ENCODE assay signal across 9 cellular contexts in genomic region chr19:2253106-2254051, GRCh38. TPM values are rescaled to one million over a fixed set of nuclear protein-coding genes. Genes with fewer than 3 reads are reported as not detected.
DNase-seq lines count a peak whose midpoint lies in the region; ATAC-seq and TF ChIP-seq lines count a peak whose summit lies in the region.
"Had no signal": no experiment of that assay in that cellular context is flagged by ENCODE, and none has a peak within 500 bp of the region (broad histone marks: within the 10 kb centered on the region; RNA-seq: fewer than 3 reads in every experiment).

No MANE protein-coding gene starts in this region.

- POLR2A ChIA-PET in activated naive CD8-positive, alpha-beta T cell treated with anti-CD3 and anti-CD28 coated beads, Interleukin-2, amount 10 ng/mL, durations not matched to agents 7 days and 5 days (lab: Charles Lee), result interaction anchor here (0.6 to 5.4 kb wide), 5 partner anchors 14 to 1301 kb away, joined by 3 to 31 read pairs (median 5); no protein-coding TSS in a partner anchor
- POLR2A ChIA-PET in PC-9 (lab: Charles Lee; ENCODE audit: unreplicated experiment), result no interaction called here

- BruUV-seq in PC-9 (replicated peaks; lab: Mats Ljungman, UMichigan), result no TSS peak

- DNase-seq in NB4 (ENCODE audit: low read depth), result peak; percentile 76
- peak; percentile 67 for DNase-seq in activated naive CD8-positive, alpha-beta T cell treated with anti-CD3 and anti-CD28 coated beads, Interleukin-2, amount 10 ng/mL, durations not matched to agents 7 days and 5 days
- DNase-seq in natural killer cell treated with Interleukin-12 subunit alpha and Interleukin-12 subunit beta and Interleukin-15 and Interleukin-18, amount 100 ng/mL, for 72 hours (ENCODE audit: low spot score), result no peak
- DNase-seq in putamen (ENCODE audit: low spot score), result no peak
- DNase-seq in AG20443 (ENCODE audit: low spot score), result no peak
- no peak for DNase-seq in PC-9

- CTCF ChIA-PET in PC-9 (lab: Charles Lee), result no interaction called here

- H3K27ac Mint-ChIP-seq in activated naive CD8-positive, alpha-beta T cell treated with anti-CD3 and anti-CD28 coated beads, Interleukin-2, amount 10 ng/mL, durations not matched to agents 7 days and 5 days, result no peak overlapping the region
- H3K27ac Mint-ChIP-seq in natural killer cell treated with Interleukin-12 subunit alpha and Interleukin-12 subunit beta and Interleukin-15 and Interleukin-18, amount 100 ng/mL, for 72 hours, result no peak overlapping the region

- TF ChIP-seq POLR2A in NB4 (IDR thresholded peaks at IDR 0.05; ENCODE audit: extremely low read depth, insufficient read length), result no peak

- peaks cover 10% of the 10 kb centered on the region for H3K4me1 Mint-ChIP-seq in activated naive CD8-positive, alpha-beta T cell treated with anti-CD3 and anti-CD28 coated beads, Interleukin-2, amount 10 ng/mL, durations not matched to agents 7 days and 5 days
- peaks cover 0 to 6% of the 10 kb centered on the region in 2 donors for H3K4me1 Mint-ChIP-seq in natural killer cell treated with Interleukin-12 subunit alpha and Interleukin-12 subunit beta and Interleukin-15 and Interleukin-18, amount 100 ng/mL, for 72 hours (ENCODE audit: low read depth in 2 of 2)

- H3F3A ChIP-seq in DOHH2 (ENCODE audit: control insufficient read depth, insufficient read depth) (peaks cover 17% of the 10 kb centered on the region), PC-9 (ENCODE audit: insufficient read depth, low read depth) (no peaks in the 10 kb centered on the region)

- peaks cover 51% of the 10 kb centered on the region for H3K4me1 ChIP-seq in DOHH2 (ENCODE audit: control insufficient read depth, low read length)
- no peaks in the 10 kb centered on the region for H3K4me1 ChIP-seq in PC-9 (replicated peaks; ENCODE audit: insufficient read depth)
- H3K4me1 ChIP-seq: parathyroid adenoma had no signal

- H3K27me3 ChIP-seq in DOHH2 (ENCODE audit: control insufficient read depth, low read length) (no peaks in the 10 kb centered on the region), PC-9 (ENCODE audit: insufficient read depth, low read depth) (no peaks in the 10 kb centered on the region)

- ATAC-seq in activated naive CD8-positive, alpha-beta T cell treated with anti-CD3 and anti-CD28 coated beads, Interleukin-2, amount 10 ng/mL, durations not matched to agents 7 days and 5 days (ENCODE audit: low read depth), result peak; percentile 37
- ATAC-seq in natural killer cell treated with Interleukin-12 subunit alpha and Interleukin-12 subunit beta and Interleukin-15 and Interleukin-18, amount 100 ng/mL, for 72 hours, result peak in 1 of 2 donors; percentile 69
- ATAC-seq in GM19395 (IDR thresholded peaks at IDR 0.05; ENCODE audit: unreplicated experiment), result no peak

- H3K4me2 ChIP-seq in DOHH2 (ENCODE audit: low read length), result peak overlapping the region; percentile 65
- no peak overlapping the region for H3K4me2 ChIP-seq in PC-9

- H3K4me3 ChIP-seq in DOHH2 (ENCODE audit: low read length) (peak overlapping the region; percentile 30), NB4 (ENCODE audit: low read depth, low read length) (no peak overlapping the region), PC-9 (no peak overlapping the region)

- H3K36me3 ChIP-seq in DOHH2 (ENCODE audit: control insufficient read depth, low read length), result peaks cover 15% of the 10 kb centered on the region; the same call in 1 of the 2 replicates
- no peaks in the 10 kb centered on the region for H3K36me3 ChIP-seq in PC-9 (ENCODE audit: low read depth)

- H3K79me2 ChIP-seq in DOHH2 (ENCODE audit: control insufficient read depth, low read length) (peaks cover 4% of the 10 kb centered on the region), PC-9 (ENCODE audit: low read depth) (no peaks in the 10 kb centered on the region)
- H3K79me2 ChIP-seq: parathyroid adenoma had no signal

- H3K9me3 ChIP-seq in DOHH2 (ENCODE audit: control insufficient read depth, insufficient read depth, low read length) (no peaks in the 10 kb centered on the region), PC-9 (ENCODE audit: insufficient read depth, low read depth) (no peaks in the 10 kb centered on the region)

- H3K9me3 Mint-ChIP-seq in activated naive CD8-positive, alpha-beta T cell treated with anti-CD3 and anti-CD28 coated beads, Interleukin-2, amount 10 ng/mL, durations not matched to agents 7 days and 5 days, result no peaks in the 10 kb centered on the region
- no peaks in the 10 kb centered on the region for H3K9me3 Mint-ChIP-seq in natural killer cell treated with Interleukin-12 subunit alpha and Interleukin-12 subunit beta and Interleukin-15 and Interleukin-18, amount 100 ng/mL, for 72 hours

- no peaks in the 10 kb centered on the region for H3K36me3 Mint-ChIP-seq in activated naive CD8-positive, alpha-beta T cell treated with anti-CD3 and anti-CD28 coated beads, Interleukin-2, amount 10 ng/mL, durations not matched to agents 7 days and 5 days
- no peaks in the 10 kb centered on the region for H3K36me3 Mint-ChIP-seq in natural killer cell treated with Interleukin-12 subunit alpha and Interleukin-12 subunit beta and Interleukin-15 and Interleukin-18, amount 100 ng/mL, for 72 hours

- TF ChIP-seq CTCF in DOHH2 (IDR thresholded peaks at IDR 0.05; ENCODE audit: low read depth, low read length, poor library complexity, severe bottlenecking), result peak; percentile 90
- peak; percentile 44 for TF ChIP-seq CTCF in NB4 (IDR thresholded peaks at IDR 0.05; ENCODE audit: low read depth, low read length)
- TF ChIP-seq CTCF in PC-9 (conservative IDR thresholded peaks at IDR 0.05), result no peak

- H2AFZ ChIP-seq in PC-9, result no peak overlapping the region

- H3K27ac ChIP-seq in DOHH2 (ENCODE audit: low read depth, low read length), result no peak overlapping the region
- no peak overlapping the region for H3K27ac ChIP-seq in PC-9
- H3K27ac ChIP-seq: parathyroid adenoma had no signal

- no peaks in the 10 kb centered on the region for H3K9me2 ChIP-seq in DOHH2 (replicated peaks; ENCODE audit: control insufficient read depth, low read length)
- no peaks in the 10 kb centered on the region for H3K9me2 ChIP-seq in PC-9 (ENCODE audit: insufficient read depth)

- intact Hi-C loops in PC-9 (cut with micrococcal nuclease; ENCODE audit: unreplicated experiment), result no loop called here

- H4K20me1 ChIP-seq in DOHH2 (ENCODE audit: control insufficient read depth, insufficient read depth, low read depth, low read length), result no peaks in the 10 kb centered on the region
- H4K20me1 ChIP-seq in PC-9 (ENCODE audit: insufficient read depth), result no peaks in the 10 kb centered on the region

- H3K27me3 Mint-ChIP-seq in activated naive CD8-positive, alpha-beta T cell treated with anti-CD3 and anti-CD28 coated beads, Interleukin-2, amount 10 ng/mL, durations not matched to agents 7 days and 5 days, result peaks cover 22% of the 10 kb centered on the region
- H3K27me3 Mint-ChIP-seq in natural killer cell treated with Interleukin-12 subunit alpha and Interleukin-12 subunit beta and Interleukin-15 and Interleukin-18, amount 100 ng/mL, for 72 hours, result no peaks in the 10 kb centered on the region

- H3K4me3 Mint-ChIP-seq in activated naive CD8-positive, alpha-beta T cell treated with anti-CD3 and anti-CD28 coated beads, Interleukin-2, amount 10 ng/mL, durations not matched to agents 7 days and 5 days, result peak overlapping the region; percentile 58
- H3K4me3 Mint-ChIP-seq in natural killer cell treated with Interleukin-12 subunit alpha and Interleukin-12 subunit beta and Interleukin-15 and Interleukin-18, amount 100 ng/mL, for 72 hours, result peak overlapping the region; percentile 22

RNA-seq across cellular contexts. Expression of gene JSRP1, which starts 2.8 kb away (rescaled TPM):
- total RNA-seq in activated naive CD8-positive, alpha-beta T cell treated with anti-CD3 and anti-CD28 coated beads, Interleukin-2, amount 10 ng/mL, durations not matched to agents 7 days and 5 days, result 1 to 10 TPM; 1.1 to 1.4 TPM
- under 1 TPM in 1 of 2 donors, not detected in 1; 0.73 TPM for total RNA-seq in natural killer cell treated with Interleukin-12 subunit alpha and Interleukin-12 subunit beta and Interleukin-15 and Interleukin-18, amount 100 ng/mL, for 72 hours
- total RNA-seq in PC-9 (2021), result 1.1 and 1.4 TPM in 2 replicates

RNA-seq across cellular contexts. Expression of gene AMH, which starts 4.3 kb away (rescaled TPM):
- total RNA-seq in activated naive CD8-positive, alpha-beta T cell treated with anti-CD3 and anti-CD28 coated beads, Interleukin-2, amount 10 ng/mL, durations not matched to agents 7 days and 5 days, result 10 to 100 TPM in 1 of 2 experiments, 1 to 10 TPM in 1; 9.7 to 10.4 TPM
- total RNA-seq in natural killer cell treated with Interleukin-12 subunit alpha and Interleukin-12 subunit beta and Interleukin-15 and Interleukin-18, amount 100 ng/mL, for 72 hours, result 1 to 10 TPM; 2.8 to 3.5 TPM
- 6.9 and 8.1 TPM in 2 replicates for total RNA-seq in PC-9 (2021)

RNA-seq across cellular contexts. Expression of gene SF3A2, which starts 16.8 kb away (rescaled TPM):
- 100 to 1,000 TPM; 171 TPM for total RNA-seq in activated naive CD8-positive, alpha-beta T cell treated with anti-CD3 and anti-CD28 coated beads, Interleukin-2, amount 10 ng/mL, durations not matched to agents 7 days and 5 days
- total RNA-seq in natural killer cell treated with Interleukin-12 subunit alpha and Interleukin-12 subunit beta and Interleukin-15 and Interleukin-18, amount 100 ng/mL, for 72 hours, result 100 to 1,000 TPM in 1 of 2 donors, 10 to 100 TPM in 1; 99.2 to 192 TPM
- total RNA-seq in PC-9 (2021), result 73.5 and 83.0 TPM in 2 replicates

RNA-seq across cellular contexts. Expression of gene PLEKHJ1, which starts 17.2 kb away (rescaled TPM):
- total RNA-seq in activated naive CD8-positive, alpha-beta T cell treated with anti-CD3 and anti-CD28 coated beads, Interleukin-2, amount 10 ng/mL, durations not matched to agents 7 days and 5 days, result 10 to 100 TPM; 69.8 to 71.3 TPM
- 10 to 100 TPM; 59.8 to 85.9 TPM for total RNA-seq in natural killer cell treated with Interleukin-12 subunit alpha and Interleukin-12 subunit beta and Interleukin-15 and Interleukin-18, amount 100 ng/mL, for 72 hours
- 38.6 and 45.9 TPM in 2 replicates for total RNA-seq in PC-9 (2021)

RNA-seq across cellular contexts. Expression of gene PEAK3, which starts 28.6 kb away (rescaled TPM):
- total RNA-seq in activated naive CD8-positive, alpha-beta T cell treated with anti-CD3 and anti-CD28 coated beads, Interleukin-2, amount 10 ng/mL, durations not matched to agents 7 days and 5 days, result under 1 TPM in 1 of 2 experiments, not detected in 1; 0.14 TPM
- total RNA-seq in natural killer cell treated with Interleukin-12 subunit alpha and Interleukin-12 subunit beta and Interleukin-15 and Interleukin-18, amount 100 ng/mL, for 72 hours, result 1 to 10 TPM; 2.4 to 8.2 TPM
- not detected in 2 replicates for total RNA-seq in PC-9 (2021)

Comparison
In these comparisons a context has a peak if more than half of its experiments do, and no peak if none do; other contexts are left out.
1. DNase-seq: peak in NB4 (single experiment) and activated naive CD8-positive, alpha-beta T cell treated with anti-CD3 and anti-CD28 coated beads, Interleukin-2, amount 10 ng/mL, durations not matched to agents 7 days and 5 days (single experiment); none in natural killer cell treated with Interleukin-12 subunit alpha and Interleukin-12 subunit beta and Interleukin-15 and Interleukin-18, amount 100 ng/mL, for 72 hours (single experiment), putamen (single experiment), AG20443 (single experiment) and PC-9 (0 of 2).